Comparison of ENCODE assay signal across 8 cellular contexts in the genomic region with DNA sequence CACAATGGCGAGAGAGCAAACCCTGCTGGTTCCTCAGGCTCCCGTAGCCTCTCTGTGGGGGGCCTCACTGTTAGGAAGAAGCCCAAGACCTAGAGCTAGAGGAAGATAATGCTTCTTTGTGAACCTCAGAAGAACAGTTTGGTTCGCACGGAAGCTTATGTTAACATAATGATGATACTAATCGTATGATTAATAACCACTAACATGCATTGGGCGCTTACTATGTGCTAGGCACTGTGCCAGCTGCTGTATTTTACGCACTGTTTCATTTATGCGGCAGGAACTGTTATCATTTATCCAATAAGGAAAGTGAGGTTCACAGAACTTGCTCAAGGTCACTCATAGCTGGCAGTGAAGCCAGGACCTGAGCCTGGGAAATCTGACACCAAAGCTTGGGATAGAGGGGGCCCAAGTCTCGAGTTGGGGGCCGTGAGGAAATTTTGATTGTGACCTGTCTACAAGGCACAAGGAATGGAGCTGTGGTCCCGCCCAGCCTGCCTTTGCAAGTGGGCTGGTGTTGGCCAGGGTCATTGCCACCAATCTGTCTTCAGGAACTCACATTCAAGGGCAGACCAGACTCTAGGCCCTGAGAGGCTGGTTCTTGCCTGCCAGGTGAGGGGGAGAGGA. TPM values are rescaled to one million over a fixed set of nuclear protein-coding genes. Genes with fewer than 3 reads are reported as not detected.
DNase-seq lines count a peak whose midpoint lies in the region; ATAC-seq and TF ChIP-seq lines count a peak whose summit lies in the region.

No MANE protein-coding gene starts in this region.

- no peak for TF ChIP-seq CTCF in heart left ventricle (IDR thresholded peaks at IDR 0.05)

- H3K27me3 ChIP-seq in heart left ventricle (no peaks in the 10 kb centered on the region), adipocyte (replicated peaks; ENCODE audit: control insufficient read depth, insufficient read depth, low read length) (no peaks in the 10 kb centered on the region)

- intact Hi-C loops in heart left ventricle (cut with DNase I) (loop anchor here in 9 of 10 donors (1.0 to 5.0 kb wide), 4 partner anchors 23 to 84 kb away; a partner anchor contains a TSS), Right ventricle myocardium superior (cut with DNase I) (no loop called here)

- H3K4me1 ChIP-seq in heart left ventricle = peaks cover 10 to 61% (median 48%) of the 10 kb centered on the region in 12 donors
- peaks cover 46% of the 10 kb centered on the region for H3K4me1 ChIP-seq in adipocyte (ENCODE audit: control insufficient read depth, insufficient read depth, low read length)

- DNase-seq in heart left ventricle (no peak), Right ventricle myocardium superior (no peak), adipocyte (ENCODE audit: low read depth) (peak; percentile 58), foreskin melanocyte (peak; percentile 95), superior temporal gyrus (ENCODE audit: extremely low spot score) (peak; percentile 24), SW 1271 (lab: John Stamatoyannopoulos, UW) (no peak), NCI-H2196 treated with DMSO at 0.1 percent for 48 hours (lab: John Stamatoyannopoulos, UW; ENCODE audit: unreplicated experiment) (no peak)
- no peak for DNase-seq in activated CD4-positive, alpha-beta T cell treated with anti-CD3 and anti-CD28 coated beads, Interleukin-2, amount 50 U/mL, for 48 hours

- no peaks in the 10 kb centered on the region for H3K9me3 ChIP-seq in heart left ventricle
- H3K9me3 ChIP-seq in adipocyte (ENCODE audit: control insufficient read depth, low read length) = no peaks in the 10 kb centered on the region

- H3K36me3 ChIP-seq in heart left ventricle = no peaks in the 10 kb centered on the region
- H3K36me3 ChIP-seq in adipocyte (ENCODE audit: control insufficient read depth, insufficient read depth, low read length, severe bottlenecking) = no peaks in the 10 kb centered on the region

- peak overlapping the region; percentile 48 for H3K9ac ChIP-seq in adipocyte (ENCODE audit: low read length)

- H3K27ac ChIP-seq in heart left ventricle = peak overlapping the region in 11 of 12 donors; percentile 0 to 84 (median 24)

- 62 to 78% (median 69%) methylated on average over 11 of the region's 11 CpGs for WGBS in heart left ventricle, 4 donors

- H3K4me3 ChIP-seq in heart left ventricle (no peak overlapping the region), adipocyte (ENCODE audit: low read length) (no peak overlapping the region)

- ATAC-seq in heart left ventricle (no peak), Right ventricle myocardium superior (ENCODE audit: poor library complexity) (no peak)

- TF ChIP-seq POLR2A in heart left ventricle (IDR thresholded peaks at IDR 0.05) = no peak

RNA-seq across cellular contexts. Expression of a gene that starts 6.8 kb away (rescaled TPM):
- total RNA-seq in heart left ventricle (1 to 10 TPM; 1.1 to 4.9 (median 2.7) TPM), Right ventricle myocardium superior (4.0 TPM)
- 1 to 10 TPM; 1.2 to 7.6 TPM for polyA plus RNA-seq in heart left ventricle

RNA-seq across cellular contexts. Expression of a gene that starts 9.2 kb away (rescaled TPM):
- total RNA-seq in heart left ventricle (10 to 100 TPM; 11.8 to 37.9 (median 21.9) TPM), Right ventricle myocardium superior (34.2 TPM)
- polyA plus RNA-seq in heart left ventricle = 10 to 100 TPM; 16.7 to 25.9 TPM

RNA-seq across cellular contexts. Expression of a gene that starts 39.0 kb away (rescaled TPM):
- total RNA-seq in heart left ventricle = 1 to 10 TPM; 3.3 to 7.8 (median 5.6) TPM
- polyA plus RNA-seq in heart left ventricle = 1 to 10 TPM; 2.1 to 2.3 TPM
- 6.1 TPM for total RNA-seq in Right ventricle myocardium superior

RNA-seq across cellular contexts. Expression of a gene that starts 45.4 kb away (rescaled TPM):
- total RNA-seq in heart left ventricle = 10 to 100 TPM in 7 of 9 donors, 1 to 10 TPM in 2; 6.3 to 49.4 (median 14.1) TPM
- 10 to 100 TPM; 11.7 to 18.3 TPM for polyA plus RNA-seq in heart left ventricle
- 15.4 TPM for total RNA-seq in Right ventricle myocardium superior

Comparison
In these comparisons a context has a peak if more than half of its experiments do, and no peak if none do; other contexts are left out.
1. DNase-seq: peak in adipocyte (single experiment), foreskin melanocyte (single experiment) and superior temporal gyrus (single experiment); none in heart left ventricle (0 of 5), Right ventricle myocardium superior (single experiment), activated CD4-positive, alpha-beta T cell treated with anti-CD3 and anti-CD28 coated beads, Interleukin-2, amount 50 U/mL, for 48 hours (0 of 2), SW 1271 (0 of 2) and NCI-H2196 treated with DMSO at 0.1 percent for 48 hours (single experiment).